26 cellular contexts compared by ENCODE assay signal in the genomic region with DNA sequence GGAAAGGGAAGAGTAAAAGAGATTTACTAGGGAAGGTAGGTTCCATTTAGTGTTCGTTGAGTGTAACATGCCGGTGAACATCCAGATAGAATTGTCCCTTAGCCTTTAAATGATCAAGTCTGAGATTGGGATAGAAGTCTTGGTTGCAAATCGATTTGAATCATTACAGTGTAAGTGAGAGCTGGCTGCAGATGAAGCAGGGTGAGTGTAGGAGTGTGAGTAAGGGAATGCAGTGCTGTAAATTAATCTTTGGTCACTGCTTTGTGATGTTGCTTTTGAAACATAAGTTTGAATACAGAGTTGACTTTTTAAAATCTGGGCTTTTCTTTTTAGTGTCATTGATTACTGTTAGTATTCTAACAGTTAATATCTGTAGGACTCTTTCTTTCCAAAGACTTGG.
"Had no signal": no experiment of that assay in that cellular context is flagged by ENCODE, and none has a peak within 500 bp of the region (broad histone marks: within the 10 kb centered on the region; RNA-seq: fewer than 3 reads in every experiment).

No MANE protein-coding gene starts in this region.

- H3K9me3 Mint-ChIP-seq: activated CD4-positive, alpha-beta memory T cell treated with anti-CD3 and anti-CD28 coated beads, Interleukin-2, amount 10 ng/mL, durations not matched to agents 7 days and 5 days; activated CD4-positive, alpha-beta T cell treated with anti-CD3 and anti-CD28 coated beads, Interleukin-2, amount 10 ng/mL, durations not matched to agents 7 days and 5 days; activated naive CD4-positive, alpha-beta T cell treated with anti-CD3 and anti-CD28 coated beads, Interleukin-2, amount 50 U/mL, for 24 hours; activated naive CD8-positive, alpha-beta T cell treated with anti-CD3 and anti-CD28 coated beads, Interleukin-2, amount 50 U/mL, for 24 hours; activated T-helper 2 cell treated with anti-CD3 and anti-CD28 coated beads, Interferon-gamma antibody, Interleukin-2, Interleukin-4, amounts not matched to agents 10 μg/mL and 5 μg/mL and 100 μg/mL, durations not matched to agents 14 hours and 24 hours and 36 hours; dendritic cell treated with granulocyte-macrophage colony-stimulating factor and Interleukin-4, amounts not matched to agents 40 ng/mL and 50 ng/mL, for 4 days; naive thymus-derived CD4-positive, alpha-beta T cell; neural crest cell; WTC11 had no signal

- H2AFZ ChIP-seq: parathyroid adenoma had no signal

- H3K27ac Mint-ChIP-seq: activated CD4-positive, alpha-beta memory T cell treated with anti-CD3 and anti-CD28 coated beads, Interleukin-2, amount 10 ng/mL, durations not matched to agents 7 days and 5 days; activated CD4-positive, alpha-beta T cell treated with anti-CD3 and anti-CD28 coated beads, Interleukin-2, amount 10 ng/mL, durations not matched to agents 7 days and 5 days; activated naive CD4-positive, alpha-beta T cell treated with anti-CD3 and anti-CD28 coated beads, Interleukin-2, amount 50 U/mL, for 24 hours; activated naive CD8-positive, alpha-beta T cell treated with anti-CD3 and anti-CD28 coated beads, Interleukin-2, amount 50 U/mL, for 24 hours; activated T-helper 2 cell treated with anti-CD3 and anti-CD28 coated beads, Interferon-gamma antibody, Interleukin-2, Interleukin-4, amounts not matched to agents 10 μg/mL and 5 μg/mL and 100 μg/mL, durations not matched to agents 14 hours and 24 hours and 36 hours; dendritic cell treated with granulocyte-macrophage colony-stimulating factor and Interleukin-4, amounts not matched to agents 40 ng/mL and 50 ng/mL, for 4 days; naive thymus-derived CD4-positive, alpha-beta T cell; WTC11 had no signal

- H3K4me1 ChIP-seq: breast epithelium, esophagus muscularis mucosa, parathyroid adenoma, psoas muscle had no signal

- H3K27ac ChIP-seq: breast epithelium, esophagus muscularis mucosa, left lung, parathyroid adenoma, psoas muscle, suprapubic skin, tibial artery had no signal

- H3K4me3 Mint-ChIP-seq: activated CD4-positive, alpha-beta memory T cell treated with anti-CD3 and anti-CD28 coated beads, Interleukin-2, amount 10 ng/mL, durations not matched to agents 7 days and 5 days; activated CD4-positive, alpha-beta T cell treated with anti-CD3 and anti-CD28 coated beads, Interleukin-2, amount 10 ng/mL, durations not matched to agents 7 days and 5 days; activated naive CD4-positive, alpha-beta T cell treated with anti-CD3 and anti-CD28 coated beads, Interleukin-2, amount 50 U/mL, for 24 hours; activated naive CD8-positive, alpha-beta T cell treated with anti-CD3 and anti-CD28 coated beads, Interleukin-2, amount 50 U/mL, for 24 hours; dendritic cell treated with granulocyte-macrophage colony-stimulating factor and Interleukin-4, amounts not matched to agents 40 ng/mL and 50 ng/mL, for 4 days; neural crest cell; WTC11 had no signal

- H3K9ac ChIP-seq: parathyroid adenoma had no signal

- H3K4me1 Mint-ChIP-seq: activated CD4-positive, alpha-beta memory T cell treated with anti-CD3 and anti-CD28 coated beads, Interleukin-2, amount 10 ng/mL, durations not matched to agents 7 days and 5 days; WTC11 had no signal

- H3K4me3 ChIP-seq: breast epithelium, esophagus muscularis mucosa, left lung, lung, psoas muscle, suprapubic skin, tibial artery had no signal

- H3K27me3 Mint-ChIP-seq: activated CD4-positive, alpha-beta T cell treated with anti-CD3 and anti-CD28 coated beads, Interleukin-2, amount 10 ng/mL, durations not matched to agents 7 days and 5 days; activated naive CD4-positive, alpha-beta T cell treated with anti-CD3 and anti-CD28 coated beads, Interleukin-2, amount 50 U/mL, for 24 hours; activated naive CD8-positive, alpha-beta T cell treated with anti-CD3 and anti-CD28 coated beads, Interleukin-2, amount 50 U/mL, for 24 hours; dendritic cell treated with granulocyte-macrophage colony-stimulating factor and Interleukin-4, amounts not matched to agents 40 ng/mL and 50 ng/mL, for 4 days had no signal

- H3K27me3 ChIP-seq: breast epithelium, esophagus muscularis mucosa, left lung, suprapubic skin, tibial artery had no signal

- H3K36me3 ChIP-seq: breast epithelium, esophagus muscularis mucosa, left lung, suprapubic skin, tibial artery had no signal

- ATAC-seq: activated naive CD8-positive, alpha-beta T cell treated with anti-CD3 and anti-CD28 coated beads, Interleukin-2, amount 50 U/mL, for 24 hours; left lung; naive thymus-derived CD4-positive, alpha-beta T cell; psoas muscle; WTC11 had no signal

- DNase-seq: activated CD4-positive, alpha-beta memory T cell treated with anti-CD3 and anti-CD28 coated beads, Interleukin-2, amount 10 ng/mL, durations not matched to agents 7 days and 5 days; activated CD4-positive, alpha-beta T cell treated with anti-CD3 and anti-CD28 coated beads for 1 hour; activated CD4-positive, alpha-beta T cell treated with anti-CD3 and anti-CD28 coated beads, Interleukin-2, amount 10 ng/mL, durations not matched to agents 7 days and 5 days; activated naive CD8-positive, alpha-beta T cell treated with anti-CD3 and anti-CD28 coated beads, Interleukin-2, amount 50 U/mL, for 24 hours; activated T-cell treated with anti-CD3 and anti-CD28 coated beads, Interleukin-2, amount 50 U/mL, for 48 hours; central memory CD4-positive, alpha-beta T cell; kidney glomerular epithelial cell; left lung; naive thymus-derived CD4-positive, alpha-beta T cell; occipital lobe; psoas muscle; stimulated activated CD4-positive, alpha-beta T cell treated with anti-CD3 and anti-CD28 coated beads, Interleukin-15, amount 100 ng/mL, for 24 hours; stimulated activated CD4-positive, alpha-beta T cell treated with anti-CD3 and anti-CD28 coated beads, Interleukin-2, amount 100 ng/mL, for 24 hours; stimulated activated naive CD4-positive, alpha-beta T cell; T-helper 2 cell; tibial artery had no signal

- H3K36me3 Mint-ChIP-seq: activated naive CD4-positive, alpha-beta T cell treated with anti-CD3 and anti-CD28 coated beads, Interleukin-2, amount 50 U/mL, for 24 hours; WTC11 had no signal

- H3K9me3 ChIP-seq: breast epithelium, esophagus muscularis mucosa, left lung, psoas muscle, suprapubic skin, tibial artery had no signal
